30 cellular contexts compared by ENCODE assay signal in the genomic region with DNA sequence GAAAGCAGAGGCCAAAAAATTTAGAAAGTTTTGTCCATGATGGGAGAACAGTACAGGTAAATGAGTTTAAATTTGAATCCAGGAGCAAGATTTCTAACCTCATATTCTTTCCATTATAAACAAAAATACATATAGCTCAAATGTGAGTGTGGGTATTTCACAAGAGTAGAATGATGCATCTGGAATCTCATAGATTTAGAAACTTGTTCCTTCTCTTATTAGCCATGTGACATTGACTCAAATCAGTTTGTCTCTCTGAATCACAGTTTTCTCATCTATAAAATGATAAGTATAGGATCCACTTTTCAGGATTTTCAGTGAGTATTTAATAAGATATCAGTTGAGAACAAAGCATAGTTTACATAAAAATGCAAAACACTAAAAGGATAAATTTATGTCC.
DNase-seq lines count a peak whose midpoint lies in the region; ATAC-seq and TF ChIP-seq lines count a peak whose summit lies in the region.
"Had no signal": no experiment of that assay in that cellular context is flagged by ENCODE, and none has a peak within 500 bp of the region (broad histone marks: within the 10 kb centered on the region; RNA-seq: fewer than 3 reads in every experiment).

No MANE protein-coding gene starts in this region.

- no peaks in the 10 kb centered on the region for H3K27me3 ChIP-seq in ACC112 (ENCODE audit: insufficient read depth, low read length)
- H3K27me3 ChIP-seq in SJCRH30 = no peaks in the 10 kb centered on the region
- H3K27me3 ChIP-seq in gastroesophageal sphincter = no peaks in the 10 kb centered on the region
- H3K27me3 ChIP-seq: spleen had no signal

- no peak overlapping the region for H3K4me3 ChIP-seq in ACC112 (ENCODE audit: low read depth, low read length)
- no peak overlapping the region for H3K4me3 ChIP-seq in SJCRH30
- no peak overlapping the region for H3K4me3 ChIP-seq in epithelial cell of esophagus (ENCODE audit: low read length)
- no peak overlapping the region for H3K4me3 ChIP-seq in gastroesophageal sphincter
- no peak overlapping the region for H3K4me3 ChIP-seq in lower leg skin (ENCODE audit: low read depth, poor library complexity, severe bottlenecking)
- H3K4me3 ChIP-seq: PC-9, spleen had no signal

- TF ChIP-seq EP300 in gastroesophageal sphincter (IDR thresholded peaks at IDR 0.05) = no peak

- no peak for TF ChIP-seq CTCF in epithelial cell of esophagus (IDR thresholded peaks at IDR 0.05; ENCODE audit: insufficient read depth, low read depth, low read length, missing control alignments)
- TF ChIP-seq CTCF in gastroesophageal sphincter (IDR thresholded peaks at IDR 0.05) = no peak
- no peak for TF ChIP-seq CTCF in lower leg skin (IDR thresholded peaks at IDR 0.05)

- intact Hi-C loops in lower leg skin (cut with DNase I; ENCODE audit: low total_unique reads) = no loop called here

- H3K4me1 Mint-ChIP-seq in activated T-cell treated with anti-CD3 and anti-CD28 coated beads, Interleukin-2, amount 50 U/mL, for 4 hours (ENCODE audit: low read depth) = no peaks in the 10 kb centered on the region
- H3K4me1 Mint-ChIP-seq: brain; CD4-positive, CD25-positive, alpha-beta regulatory T cell; nephron had no signal

- H3K9me3 ChIP-seq in SJCRH30 (replicated peaks) (no peaks in the 10 kb centered on the region), gastroesophageal sphincter (no peaks in the 10 kb centered on the region)
- H3K9me3 ChIP-seq: spleen had no signal

- H3K36me3 ChIP-seq in ACC112 (ENCODE audit: insufficient read depth, low read length) (no peaks in the 10 kb centered on the region), SJCRH30 (no peaks in the 10 kb centered on the region), gastroesophageal sphincter (no peaks in the 10 kb centered on the region)
- H3K36me3 ChIP-seq: spleen had no signal

- H3K79me2 ChIP-seq in ACC112 (ENCODE audit: control insufficient read depth, insufficient read depth, low read length, unreplicated experiment) = no peaks in the 10 kb centered on the region
- H3K79me2 ChIP-seq: parathyroid adenoma had no signal

- peak overlapping the region; percentile 91 for H3K27ac ChIP-seq in ACC112 (ENCODE audit: low read depth, low read length)
- peak overlapping the region; percentile 68 for H3K27ac ChIP-seq in SJCRH30
- H3K27ac ChIP-seq in gastroesophageal sphincter = no peak overlapping the region
- H3K27ac ChIP-seq: parathyroid adenoma, PC-9, spleen had no signal

- peaks cover 2% of the 10 kb centered on the region for H3K9me3 Mint-ChIP-seq in activated T-cell treated with anti-CD3 and anti-CD28 coated beads, Interleukin-2, amount 50 U/mL, for 4 hours
- H3K9me3 Mint-ChIP-seq: brain, nephron had no signal

- no peak for DNase-seq in SJCRH30
- DNase-seq in epithelial cell of esophagus (ENCODE audit: low read depth) = peak; percentile 67
- peak; percentile 63 for DNase-seq in iris pigment epithelial cell (ENCODE audit: low read depth)
- DNase-seq in activated T-cell treated with anti-CD3 and anti-CD28 coated beads, Interleukin-2, amount 50 U/mL, for 4 hours = no peak
- no peak for DNase-seq in lower leg skin (ENCODE audit: low spot score in 2 of 2)
- DNase-seq: activated CD4-positive, alpha-beta memory T cell treated with anti-CD3 and anti-CD28 coated beads for 36 hours; activated naive CD4-positive, alpha-beta T cell treated with Interleukin-2 at 50 U/mL for 16 hours; CD4-positive, CD25-positive, alpha-beta regulatory T cell; effector CD4-positive, alpha-beta T cell; hypothalamus; Karpas-422; left cardiac atrium; NCI-H1436 treated with DMSO at 0.1 percent for 48 hours; NCI-H2081 treated with DMSO at 0.1 percent for 48 hours; NCI-H2227 treated with DMSO at 0.1 percent for 48 hours; NCI-H526 treated with DMSO at 0.1 percent for 48 hours; PC-9; spleen; stimulated activated CD4-positive, alpha-beta T cell treated with anti-CD3 and anti-CD28 coated beads, Interleukin-2, amount 100 ng/mL, for 24 hours; stimulated activated naive CD8-positive, alpha-beta T cell treated with anti-CD3 and anti-CD28 coated beads, Interleukin-15, Interleukin-2, amounts not matched to agents 100 U/mL and 50 U/mL, for 24 hours; T-helper 2 cell had no signal

- H3K36me3 Mint-ChIP-seq in activated T-cell treated with anti-CD3 and anti-CD28 coated beads, Interleukin-2, amount 50 U/mL, for 4 hours (ENCODE audit: insufficient read depth) = no peaks in the 10 kb centered on the region
- H3K36me3 Mint-ChIP-seq: activated CD4-positive, alpha-beta memory T cell treated with anti-CD3 and anti-CD28 coated beads for 36 hours; brain; CD4-positive, CD25-positive, alpha-beta regulatory T cell had no signal

- no peak overlapping the region for H3K4me3 Mint-ChIP-seq in activated T-cell treated with anti-CD3 and anti-CD28 coated beads, Interleukin-2, amount 50 U/mL, for 4 hours
- H3K4me3 Mint-ChIP-seq: activated CD4-positive, alpha-beta memory T cell treated with anti-CD3 and anti-CD28 coated beads for 36 hours; activated T-helper 1 cell treated with anti-CD3 and anti-CD28 coated beads, Interleukin-12 subunit alpha, Interleukin-12 subunit beta, Interleukin-2, Interleukin-4 antibody, amounts not matched to agents 30 ng/mL and 10 ng/mL and 1 ng/mL, durations not matched to agents 14 hours and 24 hours and 36 hours; brain; CD4-positive, CD25-positive, alpha-beta regulatory T cell; nephron had no signal

- TF ChIP-seq POLR2A in gastroesophageal sphincter (IDR thresholded peaks at IDR 0.05) (no peak), lower leg skin (IDR thresholded peaks at IDR 0.05) (no peak)

- peaks cover 1% of the 10 kb centered on the region for H3K27me3 Mint-ChIP-seq in activated T-cell treated with anti-CD3 and anti-CD28 coated beads, Interleukin-2, amount 50 U/mL, for 4 hours (ENCODE audit: low read depth)
- H3K27me3 Mint-ChIP-seq: activated CD4-positive, alpha-beta memory T cell treated with anti-CD3 and anti-CD28 coated beads for 36 hours; CD4-positive, CD25-positive, alpha-beta regulatory T cell had no signal

- H3K4me1 ChIP-seq in ACC112 (ENCODE audit: control insufficient read depth, insufficient read depth, low read length, unreplicated experiment) = peaks cover 40% of the 10 kb centered on the region
- H3K4me1 ChIP-seq in SJCRH30 = peaks cover 18% of the 10 kb centered on the region
- H3K4me1 ChIP-seq in gastroesophageal sphincter = no peaks in the 10 kb centered on the region
- H3K4me1 ChIP-seq: parathyroid adenoma, spleen had no signal

- no peak overlapping the region for H2AFZ ChIP-seq in ACC112 (ENCODE audit: low read length, unreplicated experiment)
- H2AFZ ChIP-seq: parathyroid adenoma, PC-9 had no signal

- ATAC-seq in gastroesophageal sphincter (no peak), GM19351 (IDR thresholded peaks at IDR 0.05; ENCODE audit: unreplicated experiment) (no peak)
- ATAC-seq in activated T-cell treated with anti-CD3 and anti-CD28 coated beads, Interleukin-2, amount 50 U/mL, for 4 hours = no peak
- ATAC-seq: activated CD4-positive, CD25-positive, alpha-beta regulatory T cell treated with anti-CD3 and anti-CD28 coated beads, Interleukin-2, amount 50 U/mL, for 24 hours; left cardiac atrium; Right ventricle myocardium inferior; stimulated activated naive CD8-positive, alpha-beta T cell treated with anti-CD3 and anti-CD28 coated beads, Interleukin-15, Interleukin-2, amounts not matched to agents 100 U/mL and 50 U/mL, for 24 hours had no signal

Comparison
In these comparisons a context has a peak if more than half of its experiments do, and no peak if none do; other contexts are left out.
1. H3K27ac ChIP-seq: peak in ACC112 (single experiment) and SJCRH30 (single experiment); none in gastroesophageal sphincter (0 of 4).
2. DNase-seq: peak in epithelial cell of esophagus (single experiment) and iris pigment epithelial cell (single experiment); none in SJCRH30 (0 of 2), activated T-cell treated with anti-CD3 and anti-CD28 coated beads, Interleukin-2, amount 50 U/mL, for 4 hours (single experiment) and lower leg skin (0 of 2).